In the genomic region with DNA sequence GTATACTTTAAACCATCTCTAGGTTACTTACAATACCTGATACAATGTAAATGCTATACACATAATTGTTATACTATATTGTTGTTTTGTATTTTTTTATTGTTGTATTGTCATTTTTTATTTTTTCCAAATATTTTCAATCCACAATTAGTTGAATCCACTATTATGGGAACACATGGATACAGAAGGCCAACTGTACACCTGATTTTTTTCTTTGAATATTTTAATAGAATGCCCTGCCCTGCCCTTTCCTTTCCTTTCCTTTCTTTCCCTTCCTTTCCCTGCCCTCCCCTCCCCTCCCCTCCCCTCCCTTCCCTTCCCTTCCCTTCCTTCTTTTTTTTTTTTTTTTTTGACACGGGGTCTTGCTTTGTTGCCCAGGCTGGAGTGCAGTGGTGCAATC, we compare ENCODE assay signal across 28 cellular contexts.
"Had no signal": no experiment of that assay in that cellular context is flagged by ENCODE, and none has a peak within 500 bp of the region (broad histone marks: within the 10 kb centered on the region; RNA-seq: fewer than 3 reads in every experiment).

No MANE protein-coding gene starts in this region.

- H3K9me3 ChIP-seq: colonic mucosa, esophagus muscularis mucosa, esophagus squamous epithelium, gastrocnemius medialis, gastroesophageal sphincter, heart left ventricle, heart right ventricle had no signal

- H3K27ac ChIP-seq: colonic mucosa, coronary artery, dorsolateral prefrontal cortex, epithelial cell of prostate, esophagus muscularis mucosa, esophagus squamous epithelium, foreskin keratinocyte, gastrocnemius medialis, gastroesophageal sphincter, heart left ventricle, heart right ventricle had no signal

- H3K4me3 ChIP-seq: colonic mucosa, coronary artery, dorsolateral prefrontal cortex, esophagus muscularis mucosa, esophagus squamous epithelium, gastrocnemius medialis, gastroesophageal sphincter, heart left ventricle, heart right ventricle had no signal

- H3K4me1 ChIP-seq: colonic mucosa, foreskin keratinocyte had no signal

- FAIRE-seq: colon, endometrium, endothelial cell of umbilical vein, frontal cortex had no signal

- H3K36me3 ChIP-seq: colonic mucosa, esophagus muscularis mucosa, esophagus squamous epithelium, gastrocnemius medialis, gastroesophageal sphincter, heart left ventricle, heart right ventricle had no signal

- ATAC-seq: effector memory CD8-positive, alpha-beta T cell; esophagus mucosa; foreskin keratinocyte; gastrocnemius medialis; gastroesophageal sphincter; heart left ventricle; heart right ventricle had no signal

- DNase-seq: colonic mucosa; cortex of kidney; dermis blood vessel endothelial cell; dorsolateral prefrontal cortex; effector CD4-positive, alpha-beta T cell; effector CD8-positive, alpha-beta T cell; effector memory CD4-positive, alpha-beta T cell; effector memory CD8-positive, alpha-beta T cell; endodermal cell; erythroblast; esophagus squamous epithelium; foreskin fibroblast; foreskin keratinocyte; foreskin melanocyte; gastrocnemius medialis; glutamatergic neuron; head of caudate nucleus; heart left ventricle; heart right ventricle had no signal

- H3K27me3 ChIP-seq: colonic mucosa, esophagus muscularis mucosa, esophagus squamous epithelium, gastrocnemius medialis, gastroesophageal sphincter, heart left ventricle, heart right ventricle had no signal
